Comparison of ENCODE assay signal across 17 cellular contexts in genomic region chr16:75093598-75094540, GRCh38. TPM values are rescaled to one million over a fixed set of nuclear protein-coding genes. Genes with fewer than 3 reads are reported as not detected.
A peak's percentile ranks its signal among the peaks of the same experiment; 100 is the strongest.
DNase-seq lines count a peak whose midpoint lies in the region; ATAC-seq and TF ChIP-seq lines count a peak whose summit lies in the region.
"Had no signal": no experiment of that assay in that cellular context is flagged by ENCODE, and none has a peak within 500 bp of the region (broad histone marks: within the 10 kb centered on the region; RNA-seq: fewer than 3 reads in every experiment).

No MANE protein-coding gene starts in this region.

- H3K4me1 Mint-ChIP-seq in activated CD8-positive, alpha-beta memory T cell treated with anti-CD3 and anti-CD28 coated beads, Interleukin-2, amount 10 ng/mL, durations not matched to agents 7 days and 5 days = peaks cover 28% of the 10 kb centered on the region

- H3K4me3 ChIP-seq in DND-41 (ENCODE audit: low read depth in 1 of 2, low read length in 2 of 2) (no peak overlapping the region), gastrocnemius medialis (no peak overlapping the region)
- H3K4me3 ChIP-seq: GM23248 had no signal

- H3K27me3 ChIP-seq in DND-41 (ENCODE audit: insufficient read depth, low read length, poor library complexity) (no peaks in the 10 kb centered on the region), gastrocnemius medialis (no peaks in the 10 kb centered on the region), foreskin keratinocyte (no peaks in the 10 kb centered on the region)

- H3K79me2 ChIP-seq in DND-41 (ENCODE audit: insufficient read depth, low read length) = peaks cover 98% of the 10 kb centered on the region

- TF ChIP-seq POLR2A in gastrocnemius medialis (IDR thresholded peaks at IDR 0.05) = no peak

- intact Hi-C loops in gastrocnemius medialis (cut with DNase I; ENCODE audit: low total_unique reads) = no loop called here

- no peaks in the 10 kb centered on the region for H3K36me3 Mint-ChIP-seq in activated CD8-positive, alpha-beta memory T cell treated with anti-CD3 and anti-CD28 coated beads, Interleukin-2, amount 10 ng/mL, durations not matched to agents 7 days and 5 days

- H3K9me3 Mint-ChIP-seq in activated CD8-positive, alpha-beta memory T cell treated with anti-CD3 and anti-CD28 coated beads, Interleukin-2, amount 10 ng/mL, durations not matched to agents 7 days and 5 days (ENCODE audit: low read depth) = no peaks in the 10 kb centered on the region
- H3K9me3 Mint-ChIP-seq: CD4-positive, alpha-beta T cell had no signal

- peaks cover 78% of the 10 kb centered on the region for H3K4me1 ChIP-seq in DND-41 (ENCODE audit: insufficient read depth, low read length)
- H3K4me1 ChIP-seq in gastrocnemius medialis = peaks cover 28 to 37% of the 10 kb centered on the region in 2 donors
- peaks cover 5% of the 10 kb centered on the region for H3K4me1 ChIP-seq in foreskin keratinocyte

- in situ Hi-C loops in gastrocnemius medialis (cut with MboI; ENCODE audit: low sequenced_read_pairs in 4 of 4) = no loop called here

- H3K4me2 ChIP-seq in DND-41 (ENCODE audit: insufficient read depth, low read length) = no peak overlapping the region

- peak overlapping the region; percentile 96 for H3K27ac ChIP-seq in DND-41 (ENCODE audit: low read length)
- H3K27ac ChIP-seq in KOPT-K1 (ENCODE audit: low read depth, low read length, poor library complexity, severe bottlenecking) = peak overlapping the region; percentile 90
- peak overlapping the region; percentile 24 to 91 (median 46) for H3K27ac ChIP-seq in gastrocnemius medialis
- H3K27ac ChIP-seq in foreskin keratinocyte = no peak overlapping the region
- H3K27ac ChIP-seq: GM23248 had no signal

- ATAC-seq in DND-41 (ENCODE audit: insufficient read depth, low read depth) (no peak), gastrocnemius medialis (no peak), GM19351 (IDR thresholded peaks at IDR 0.05; ENCODE audit: unreplicated experiment) (no peak), foreskin keratinocyte (no peak)
- ATAC-seq in activated CD8-positive, alpha-beta memory T cell treated with anti-CD3 and anti-CD28 coated beads, Interleukin-2, amount 10 ng/mL, durations not matched to agents 7 days and 5 days = no peak

- H3K27me3 Mint-ChIP-seq in activated CD8-positive, alpha-beta memory T cell treated with anti-CD3 and anti-CD28 coated beads, Interleukin-2, amount 10 ng/mL, durations not matched to agents 7 days and 5 days = no peaks in the 10 kb centered on the region
- H3K27me3 Mint-ChIP-seq: CD4-positive, alpha-beta T cell had no signal

- H3K27ac Mint-ChIP-seq in activated CD8-positive, alpha-beta memory T cell treated with anti-CD3 and anti-CD28 coated beads, Interleukin-2, amount 10 ng/mL, durations not matched to agents 7 days and 5 days = no peak overlapping the region
- H3K27ac Mint-ChIP-seq: CD4-positive, alpha-beta T cell had no signal

- no peak overlapping the region for H3K9ac ChIP-seq in DND-41 (ENCODE audit: low read depth, low read length)
- H3K9ac ChIP-seq: GM23248 had no signal

- DNase-seq in DND-41 (no peak), islet precursor cell (peak; percentile 48), gastrocnemius medialis (no peak), foreskin keratinocyte (no peak)
- no peak for DNase-seq in activated CD8-positive, alpha-beta memory T cell treated with anti-CD3 and anti-CD28 coated beads, Interleukin-2, amount 10 ng/mL, durations not matched to agents 7 days and 5 days
- DNase-seq: CD4-positive, alpha-beta T cell; GM23248; KBM-7; NCI-H1417 treated with DMSO at 0.1 percent for 48 hours; NCI-H1930; NCI-H2171 treated with DMSO at 0.1 percent for 48 hours; NCI-H446 treated with DMSO at 0.1 percent for 48 hours; NCI-H774; RPMI8226; SIG-M5 had no signal

- CTCF ChIA-PET in activated CD8-positive, alpha-beta memory T cell treated with anti-CD3 and anti-CD28 coated beads, Interleukin-2, amount 10 ng/mL, durations not matched to agents 7 days and 5 days (lab: Charles Lee) = no interaction called here

- peaks cover 54% of the 10 kb centered on the region for H4K20me1 ChIP-seq in DND-41 (ENCODE audit: insufficient read depth, low read length)

- TF ChIP-seq CTCF in DND-41 (IDR thresholded peaks at IDR 0.05; ENCODE audit: borderline replicate concordance, extremely low read depth, low read length, poor library complexity, severe bottlenecking) = no peak
- TF ChIP-seq CTCF in gastrocnemius medialis (IDR thresholded peaks at IDR 0.05 in 4 of 5, conservative IDR thresholded peaks at IDR 0.05 in 1 of 5) = no peak
- no peak for TF ChIP-seq CTCF in foreskin keratinocyte (conservative IDR thresholded peaks at IDR 0.05)

- H3K36me3 ChIP-seq in DND-41 (ENCODE audit: insufficient read depth, low read length) (peaks cover 61% of the 10 kb centered on the region), KOPT-K1 (ENCODE audit: insufficient read depth, low read length) (peaks cover 52% of the 10 kb centered on the region), gastrocnemius medialis (no peaks in the 10 kb centered on the region)

- no peak overlapping the region for H2AFZ ChIP-seq in DND-41 (ENCODE audit: low read depth, low read length)
- H2AFZ ChIP-seq: GM23248 had no signal

- H3K4me3 Mint-ChIP-seq in activated CD8-positive, alpha-beta memory T cell treated with anti-CD3 and anti-CD28 coated beads, Interleukin-2, amount 10 ng/mL, durations not matched to agents 7 days and 5 days = no peak overlapping the region
- H3K4me3 Mint-ChIP-seq: CD4-positive, alpha-beta T cell had no signal

- H3K9me3 ChIP-seq in DND-41 (ENCODE audit: insufficient read depth, low read length, severe bottlenecking) (no peaks in the 10 kb centered on the region), KOPT-K1 (ENCODE audit: insufficient read depth, low read length, poor library complexity, severe bottlenecking) (no peaks in the 10 kb centered on the region), gastrocnemius medialis (no peaks in the 10 kb centered on the region)

RNA-seq across cellular contexts. Expression of gene LDHD, which starts 22.7 kb away (rescaled TPM):
- total RNA-seq in gastrocnemius medialis = 10 to 100 TPM; 27.8 to 54.5 (median 44.2) TPM
- not detected for total RNA-seq in activated CD8-positive, alpha-beta memory T cell treated with anti-CD3 and anti-CD28 coated beads, Interleukin-2, amount 10 ng/mL, durations not matched to agents 7 days and 5 days
- total RNA-seq in foreskin keratinocyte = 0.48 and 0.49 TPM in 2 replicates
- 0.45 and 0.50 TPM in 2 replicates for polyA plus RNA-seq in foreskin keratinocyte
- total RNA-seq: CD4-positive, alpha-beta T cell had no signal

RNA-seq across cellular contexts. Expression of gene ZFP1, which starts 54.5 kb away (rescaled TPM):
- total RNA-seq in gastrocnemius medialis = 10 to 100 TPM in 1 of 4 donors, 1 to 10 TPM in 3; 4.1 to 11.0 (median 6.5) TPM
- total RNA-seq in activated CD8-positive, alpha-beta memory T cell treated with anti-CD3 and anti-CD28 coated beads, Interleukin-2, amount 10 ng/mL, durations not matched to agents 7 days and 5 days = 10 to 100 TPM; 13.6 to 15.6 TPM
- 12.9 and 15.5 TPM in 2 replicates for total RNA-seq in foreskin keratinocyte
- 2.7 and 4.3 TPM in 2 replicates for polyA plus RNA-seq in foreskin keratinocyte

Comparison
In these comparisons a context has a peak if more than half of its experiments do, and no peak if none do; other contexts are left out.
1. RNA of gene LDHD, which starts 22.7 kb away (total RNA-seq): 27.8 to 54.5 TPM in gastrocnemius medialis; 0.48 to 0.49 TPM in foreskin keratinocyte and not detected in activated CD8-positive, alpha-beta memory T cell treated with anti-CD3 and anti-CD28 coated beads, Interleukin-2, amount 10 ng/mL, durations not matched to agents 7 days and 5 days; every median in the first group is over 10 times any median in the second.